20 cellular contexts compared by ENCODE assay signal in the genomic region with DNA sequence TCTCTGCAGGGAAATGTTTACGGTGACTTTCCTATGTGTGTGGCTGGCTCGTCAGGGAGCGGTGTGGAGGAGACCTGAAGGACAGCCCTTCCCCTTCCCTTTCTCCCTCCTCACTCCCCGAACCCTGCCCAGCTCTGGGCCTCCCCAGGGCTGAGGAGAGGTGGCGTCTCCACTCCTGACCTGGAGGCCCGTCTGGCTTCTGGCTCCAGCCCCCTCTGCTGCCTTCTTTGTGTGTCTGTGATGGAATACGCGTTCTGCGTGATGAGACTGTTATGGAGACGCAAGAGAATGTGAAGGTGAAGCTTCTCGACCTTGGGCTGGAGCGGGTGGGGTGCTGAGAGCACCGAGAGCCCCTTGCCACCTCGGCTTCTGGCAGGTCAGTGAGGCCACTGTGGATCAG. TPM values are rescaled to one million over a fixed set of nuclear protein-coding genes. Genes with fewer than 3 reads are reported as not detected.
A peak's percentile ranks its signal among the peaks of the same experiment; 100 is the strongest.
DNase-seq lines count a peak whose midpoint lies in the region; ATAC-seq and TF ChIP-seq lines count a peak whose summit lies in the region.
"Had no signal": no experiment of that assay in that cellular context is flagged by ENCODE, and none has a peak within 500 bp of the region (broad histone marks: within the 10 kb centered on the region; RNA-seq: fewer than 3 reads in every experiment).

No MANE protein-coding gene starts in this region.

- H3K27ac ChIP-seq in cardiac muscle cell: peak overlapping the region; percentile 97
- no peak overlapping the region for H3K27ac ChIP-seq in endodermal cell (ENCODE audit: low read depth, low read length)
- no peak overlapping the region for H3K27ac ChIP-seq in neural progenitor cell
- peak overlapping the region; percentile 24 for H3K27ac ChIP-seq in upper lobe of right lung
- H3K27ac ChIP-seq: A549, RWPE1 had no signal

- intact Hi-C loops in cardiac septum (cut with DNase I): no loop called here
- intact Hi-C loops in upper lobe of right lung (cut with DNase I): no loop called here

- peaks cover 22% of the 10 kb centered on the region for H4K20me1 ChIP-seq in neural progenitor cell (ENCODE audit: low read depth)

- H3K4me3 ChIP-seq in cardiac muscle cell: no peak overlapping the region
- no peak overlapping the region for H3K4me3 ChIP-seq in endodermal cell (ENCODE audit: low read length)
- H3K4me3 ChIP-seq in neural progenitor cell: no peak overlapping the region
- no peak overlapping the region for H3K4me3 ChIP-seq in upper lobe of right lung
- H3K4me3 ChIP-seq: A549 had no signal

- TF ChIP-seq CTCF in cardiac muscle cell (IDR thresholded peaks at IDR 0.05; ENCODE audit: low read depth, low read length) (no peak), endodermal cell (conservative IDR thresholded peaks at IDR 0.05) (no peak), neural progenitor cell (IDR thresholded peaks at IDR 0.05) (no peak), upper lobe of right lung (IDR thresholded peaks at IDR 0.05) (no peak), chondrocyte (IDR thresholded peaks at IDR 0.05) (no peak)

- H3K27ac Mint-ChIP-seq in endodermal cell (peak overlapping the region; percentile 85), neural progenitor cell (peak overlapping the region; percentile 82), immature natural killer cell (no peak overlapping the region), chondrocyte (ENCODE audit: unreplicated experiment) (no peak overlapping the region)
- H3K27ac Mint-ChIP-seq: activated CD8-positive, alpha-beta T cell treated with anti-CD3 and anti-CD28 coated beads for 36 hours had no signal

- H3K27me3 ChIP-seq in cardiac muscle cell (no peaks in the 10 kb centered on the region), endodermal cell (ENCODE audit: control insufficient read depth, insufficient read depth, low read length, poor library complexity, severe bottlenecking) (no peaks in the 10 kb centered on the region), neural progenitor cell (no peaks in the 10 kb centered on the region), upper lobe of right lung (no peaks in the 10 kb centered on the region)
- H3K27me3 ChIP-seq: BE2C had no signal

- H3K4me1 ChIP-seq in cardiac muscle cell (ENCODE audit: low read depth) (peaks cover 56% of the 10 kb centered on the region), endodermal cell (ENCODE audit: control insufficient read depth, insufficient read depth, low read length) (peaks cover 22% of the 10 kb centered on the region), neural progenitor cell (peaks cover 47% of the 10 kb centered on the region), upper lobe of right lung (peaks cover 52% of the 10 kb centered on the region)

- H3K9me3 Mint-ChIP-seq in endodermal cell (peaks cover 6% of the 10 kb centered on the region), neural progenitor cell (peaks cover 12% of the 10 kb centered on the region), immature natural killer cell (no peaks in the 10 kb centered on the region), chondrocyte (ENCODE audit: low read depth) (peaks cover 9% of the 10 kb centered on the region)
- H3K9me3 Mint-ChIP-seq: activated CD8-positive, alpha-beta T cell treated with anti-CD3 and anti-CD28 coated beads for 36 hours; activated naive CD4-positive, alpha-beta T cell treated with anti-CD3 and anti-CD28 coated beads, Interleukin-2, amount 50 U/mL, for 72 hours; naive B cell had no signal

- ATAC-seq in upper lobe of right lung: no peak
- ATAC-seq: A549; activated CD8-positive, alpha-beta T cell treated with anti-CD3 and anti-CD28 coated beads for 36 hours had no signal

- 88 to 91% methylated on average over 7 to 14 of the region's 14 CpGs for WGBS in endodermal cell (ENCODE audit: insufficient coverage in 1 of 2, insufficient read length in 1 of 2), 2 experiments

- no peak overlapping the region for H2AFZ ChIP-seq in neural progenitor cell (replicated peaks)

- H3K4me3 Mint-ChIP-seq in endodermal cell (peak overlapping the region; percentile 16), neural progenitor cell (peak overlapping the region; percentile 19), immature natural killer cell (no peak overlapping the region), chondrocyte (ENCODE audit: unreplicated experiment) (no peak overlapping the region)
- H3K4me3 Mint-ChIP-seq: activated CD8-positive, alpha-beta T cell treated with anti-CD3 and anti-CD28 coated beads for 36 hours had no signal

- H3K9me3 ChIP-seq in cardiac muscle cell (ENCODE audit: low read depth): no peaks in the 10 kb centered on the region
- H3K9me3 ChIP-seq in endodermal cell (ENCODE audit: control insufficient read depth, low read length): no peaks in the 10 kb centered on the region
- H3K9me3 ChIP-seq in neural progenitor cell (ENCODE audit: low read depth): no peaks in the 10 kb centered on the region
- no peaks in the 10 kb centered on the region for H3K9me3 ChIP-seq in upper lobe of right lung
- H3K9me3 ChIP-seq: A549, BE2C had no signal

- H3K36me3 ChIP-seq in cardiac muscle cell: no peaks in the 10 kb centered on the region
- H3K36me3 ChIP-seq in endodermal cell (ENCODE audit: control insufficient read depth, insufficient read depth, low read length): peaks cover 4% of the 10 kb centered on the region
- no peaks in the 10 kb centered on the region for H3K36me3 ChIP-seq in neural progenitor cell
- no peaks in the 10 kb centered on the region for H3K36me3 ChIP-seq in upper lobe of right lung
- H3K36me3 ChIP-seq: BE2C had no signal

- peaks cover 37% of the 10 kb centered on the region for H3F3A ChIP-seq in neural progenitor cell (ENCODE audit: low read depth)

- peaks cover 46% of the 10 kb centered on the region for H3K79me2 ChIP-seq in neural progenitor cell (ENCODE audit: low read depth)

- H3K4me1 Mint-ChIP-seq in endodermal cell (peaks cover 66% of the 10 kb centered on the region), neural progenitor cell (peaks cover 62% of the 10 kb centered on the region), immature natural killer cell (peaks cover 3 to 7% of the 10 kb centered on the region in 2 donors), chondrocyte (ENCODE audit: low read depth) (peaks cover 14% of the 10 kb centered on the region)

- H3K36me3 Mint-ChIP-seq in endodermal cell (ENCODE audit: low read depth) (peaks cover 16% of the 10 kb centered on the region), neural progenitor cell (peaks cover 16% of the 10 kb centered on the region), immature natural killer cell (peaks cover 0 to 4% (median 0%) of the 10 kb centered on the region in 3 donors), chondrocyte (ENCODE audit: low read depth) (peaks cover 5% of the 10 kb centered on the region)
- H3K36me3 Mint-ChIP-seq: activated naive CD4-positive, alpha-beta T cell treated with anti-CD3 and anti-CD28 coated beads, Interleukin-2, amount 50 U/mL, for 72 hours had no signal

- DNase-seq in cardiac muscle cell (ENCODE audit: low read depth in 1 of 2, low spot score in 1 of 2): no peak
- DNase-seq in cardiac septum (ENCODE audit: low spot score): no peak
- DNase-seq in endodermal cell: no peak
- DNase-seq in neural progenitor cell (ENCODE audit: low spot score): no peak
- DNase-seq in upper lobe of right lung: peak; percentile 58
- no peak for DNase-seq in immature natural killer cell
- no peak for DNase-seq in SIG-M5 (lab: John Stamatoyannopoulos, UW)
- DNase-seq in chondrocyte (ENCODE audit: low spot score): no peak
- DNase-seq: activated CD4-positive, CD25-positive, alpha-beta regulatory T cell; activated CD8-positive, alpha-beta T cell treated with anti-CD3 and anti-CD28 coated beads for 36 hours; activated T-cell treated with anti-CD3 and anti-CD28 coated beads, Interleukin-2, amount 50 U/mL, for 1 hour; BE2C; naive B cell; NCI-H1436 treated with DMSO at 0.1 percent for 48 hours; NCI-H2171; NCI-H526; T1000 had no signal

- no peak overlapping the region for H3K4me2 ChIP-seq in neural progenitor cell
- H3K4me2 ChIP-seq: A549 had no signal

- H3K9ac ChIP-seq in endodermal cell (ENCODE audit: extremely low read depth, low read length, poor library complexity, severe bottlenecking) (no peak overlapping the region), neural progenitor cell (no peak overlapping the region)

- H3K27me3 Mint-ChIP-seq in endodermal cell (ENCODE audit: insufficient read depth): no peaks in the 10 kb centered on the region
- H3K27me3 Mint-ChIP-seq in neural progenitor cell (ENCODE audit: insufficient read depth, low read depth): peaks cover 4% of the 10 kb centered on the region
- peaks cover 0 to 3% (median 2%) of the 10 kb centered on the region in 3 donors for H3K27me3 Mint-ChIP-seq in immature natural killer cell (ENCODE audit: low read depth in 3 of 3)
- H3K27me3 Mint-ChIP-seq in chondrocyte (ENCODE audit: low read depth): no peaks in the 10 kb centered on the region
- H3K27me3 Mint-ChIP-seq: activated CD8-positive, alpha-beta T cell treated with anti-CD3 and anti-CD28 coated beads for 36 hours; naive B cell had no signal

RNA-seq across cellular contexts. Expression of gene ATP11A, which starts 24.5 kb away (rescaled TPM):
- 25.2 and 42.9 TPM in 2 replicates for total RNA-seq in cardiac muscle cell
- polyA plus RNA-seq in cardiac muscle cell: 38.0 and 55.7 TPM in 2 replicates
- 96.5 TPM for total RNA-seq in cardiac septum
- 100 to 1,000 TPM; 122 to 140 TPM for total RNA-seq in endodermal cell
- 32.6 TPM for polyA plus RNA-seq in endodermal cell (2013, experiment 1 of 2)
- polyA plus RNA-seq in endodermal cell (2013, experiment 2 of 2): 30.0 TPM
- 12.6 and 17.6 TPM in 2 replicates for total RNA-seq in neural progenitor cell (ENCODE audit: low replicate concordance)
- total RNA-seq in upper lobe of right lung: 377 TPM
- polyA plus RNA-seq in immature natural killer cell: 1 to 10 TPM in 1 of 3 donors, under 1 TPM in 1, not detected in 1; 0.96 to 2.9 TPM
- 13.1 to 22.2 TPM (median 15.4 TPM) in 3 replicates for total RNA-seq in chondrocyte

Comparison
In these comparisons a context has a peak if more than half of its experiments do, and no peak if none do; other contexts are left out.
1. H3K27ac ChIP-seq: peak in cardiac muscle cell (single experiment) and upper lobe of right lung (single experiment); none in endodermal cell (single experiment) and neural progenitor cell (single experiment).
2. H3K27ac Mint-ChIP-seq: peak in endodermal cell (single experiment) and neural progenitor cell (single experiment); none in immature natural killer cell (0 of 6) and chondrocyte (single experiment).
3. H3K4me3 Mint-ChIP-seq: peak in endodermal cell (single experiment) and neural progenitor cell (single experiment); none in immature natural killer cell (0 of 5) and chondrocyte (single experiment).